ENCODE assay signal across 2 cellular contexts in genomic region chrX:300334-300733, GRCh38.
TF ChIP-seq lines count a peak whose summit lies in the region.

No MANE protein-coding gene starts in this region.

TF ChIP-seq in HepG2, 621 proteins besides CTCF, POLR2A, EP300 and RAD21:
- TF ChIP-seq ATRX (CRISPR knock-in tag; IDR thresholded peaks at IDR 0.05; ENCODE audit: borderline replicate concordance), result no peak
- no peak for TF ChIP-seq ZNF280B (CRISPR knock-in tag; IDR thresholded peaks at IDR 0.05; ENCODE audit: borderline replicate concordance)
- peak; percentile 76; the same call in 1 of the 2 replicates for TF ChIP-seq POLR2AphosphoS2 (IDR thresholded peaks at IDR 0.05; ENCODE audit: low read depth, low read length)
- 0 out of 2 replicates have a peak, but pooled peaks have one; percentile 5 for TF ChIP-seq FOXA1 (IDR thresholded peaks at IDR 0.05)
- TF ChIP-seq FOXA1 (CRISPR knock-in tag; IDR thresholded peaks at IDR 0.05), result no peak
TF ChIP-seq in HepG2: peak in this region for 2.

TF ChIP-seq in K562, 482 proteins besides CTCF, POLR2A, EP300 and RAD21:
- no peak for TF ChIP-seq ZNF444 (CRISPR knock-in tag; IDR thresholded peaks at IDR 0.05)
- TF ChIP-seq CBFA2T3 (IDR thresholded peaks at IDR 0.05), result no peak
- TF ChIP-seq ZFP30 (CRISPR knock-in tag; IDR thresholded peaks at IDR 0.05; ENCODE audit: borderline replicate concordance), result no peak
- no peak for TF ChIP-seq CHD4 (IDR thresholded peaks at IDR 0.05; ENCODE audit: insufficient read depth, insufficient replicate concordance, low read depth, low read length, poor library complexity, severe bottlenecking)
- peak; percentile 30 for TF ChIP-seq PHF20 (IDR thresholded peaks at IDR 0.05; ENCODE audit: partially characterized antibody)
- no peak for TF ChIP-seq E2F1 (CRISPR knock-in tag; IDR thresholded peaks at IDR 0.05)
- no peak for TF ChIP-seq GTF2F1 (IDR thresholded peaks at IDR 0.05; ENCODE audit: low read depth, low read length)
- no peak for TF ChIP-seq ZNF232 (CRISPR knock-in tag; IDR thresholded peaks at IDR 0.05)
- TF ChIP-seq SMARCE1 (IDR thresholded peaks at IDR 0.05), result no peak
- no peak for TF ChIP-seq SMAD3 (CRISPR knock-in tag; conservative IDR thresholded peaks at IDR 0.05)
- no peak for TF ChIP-seq ETV1 (tag; conservative IDR thresholded peaks at IDR 0.05; ENCODE audit: low read depth)
- no peak for TF ChIP-seq ZNF764 (CRISPR knock-in tag; IDR thresholded peaks at IDR 0.05; ENCODE audit: low read depth)
- no peak for TF ChIP-seq POLR2B (IDR thresholded peaks at IDR 0.05; ENCODE audit: low read depth, partially characterized antibody)
- no peak for TF ChIP-seq CREB3 (tag; conservative IDR thresholded peaks at IDR 0.05; ENCODE audit: low read depth)
- peak; percentile 55; the same call in 1 of the 2 replicates for TF ChIP-seq ARID2 (IDR thresholded peaks at IDR 0.05)
- no peak for TF ChIP-seq BCLAF1 (IDR thresholded peaks at IDR 0.05; ENCODE audit: borderline replicate concordance in 1 of 2, control insufficient read depth in 1 of 2, low read depth in 2 of 2, low read length in 1 of 2)
- TF ChIP-seq ZNF277 (CRISPR knock-in tag; IDR thresholded peaks at IDR 0.05; ENCODE audit: borderline replicate concordance), result 0 out of 2 replicates have a peak, but pooled peaks have one; percentile 20
- TF ChIP-seq NFIX (CRISPR knock-in tag; IDR thresholded peaks at IDR 0.05; ENCODE audit: low read depth), result peak; percentile 6; the same call in 1 of the 2 replicates
- no peak for TF ChIP-seq E2F5 (CRISPR knock-in tag; IDR thresholded peaks at IDR 0.05)
- no peak for TF ChIP-seq NFATC3 (IDR thresholded peaks at IDR 0.05)
- TF ChIP-seq ZNF134 (CRISPR knock-in tag; conservative IDR thresholded peaks at IDR 0.05), result no peak
- no peak for TF ChIP-seq KDM5B (IDR thresholded peaks at IDR 0.05; ENCODE audit: insufficient replicate concordance, low read depth, low read length)
- TF ChIP-seq BRD9 (IDR thresholded peaks at IDR 0.05; ENCODE audit: low read depth, partially characterized antibody), result no peak
- TF ChIP-seq ZBTB33 (CRISPR knock-in tag; IDR thresholded peaks at IDR 0.05), result no peak
- no peak for TF ChIP-seq HNRNPL (IDR thresholded peaks at IDR 0.05; ENCODE audit: low read depth, low read length)
- TF ChIP-seq ZNF507 (tag; conservative IDR thresholded peaks at IDR 0.05), result no peak
- peak in 1 of 2 experiments; percentile 90; a peak in 2 of 4 replicates for TF ChIP-seq KDM1A (IDR thresholded peaks at IDR 0.05)
- no peak for TF ChIP-seq ZSCAN29 (IDR thresholded peaks at IDR 0.05)
